Comparison of ENCODE assay signal across 36 cellular contexts in genomic region chr6:37467718-37468117, GRCh38. TPM values are rescaled to one million over a fixed set of nuclear protein-coding genes. Genes with fewer than 3 reads are reported as not detected.
A peak's percentile ranks its signal among the peaks of the same experiment; 100 is the strongest.
DNase-seq lines count a peak whose midpoint lies in the region; ATAC-seq, FAIRE-seq and TF ChIP-seq lines count a peak whose summit lies in the region.
"Had no signal": no experiment of that assay in that cellular context is flagged by ENCODE, and none has a peak within 500 bp of the region (broad histone marks: within the 10 kb centered on the region; RNA-seq: fewer than 3 reads in every experiment).

No MANE protein-coding gene starts in this region.

- H3K27ac ChIP-seq in HEK293 (ENCODE audit: extremely low read depth, low read depth, low read length) (no peak overlapping the region), K562 (ENCODE audit: extremely low read depth, low read depth, low read length) (no peak overlapping the region), endodermal cell (ENCODE audit: low read depth, low read length) (no peak overlapping the region), aorta (ENCODE audit: low read depth in 1 of 2, low read length in 2 of 2) (no peak overlapping the region)
- H3K27ac ChIP-seq: 22Rv1; A549; BLaER1; BLaER1 treated with 17β-estradiol and CSF1 and Interleukin-3, amounts not matched to agents 10 nM and 100 nM; C4-2B had no signal

- no peaks in the 10 kb centered on the region for H3K4me1 Mint-ChIP-seq in endodermal cell
- peaks cover 4% of the 10 kb centered on the region for H3K4me1 Mint-ChIP-seq in osteocyte (ENCODE audit: unreplicated experiment)
- H3K4me1 Mint-ChIP-seq: B cell, CD14-positive monocyte had no signal

- H3K4me3 ChIP-seq in HEK293 (ENCODE audit: low read depth, low read length): no peak overlapping the region
- peak overlapping the region; percentile 34 for H3K4me3 ChIP-seq in adipocyte (ENCODE audit: low read length)
- H3K4me3 ChIP-seq in K562: no peak overlapping the region
- H3K4me3 ChIP-seq in endodermal cell (ENCODE audit: low read length): peak overlapping the region; percentile 51
- no peak overlapping the region for H3K4me3 ChIP-seq in aorta (ENCODE audit: low read length in 2 of 2)
- H3K4me3 ChIP-seq: A549; BLaER1; BLaER1 treated with 17β-estradiol and CSF1 and Interleukin-3, amounts not matched to agents 10 nM and 100 nM had no signal

- no peak for TF ChIP-seq CTCF in HEK293 (tag by site-specific recombination; IDR thresholded peaks at IDR 0.05)
- no peak for TF ChIP-seq CTCF in K562 (IDR thresholded peaks at IDR 0.05 in 2 of 3, conservative IDR thresholded peaks at IDR 0.05 in 1 of 3; ENCODE audit: insufficient read depth in 2 of 3, low read depth in 1 of 3, low read length in 3 of 3)
- TF ChIP-seq CTCF in endodermal cell (conservative IDR thresholded peaks at IDR 0.05): no peak
- no peak for TF ChIP-seq CTCF in osteocyte (IDR thresholded peaks at IDR 0.05)

- no peak overlapping the region for H3K9ac ChIP-seq in adipocyte (ENCODE audit: low read length)
- H3K9ac ChIP-seq in K562 (ENCODE audit: insufficient read depth in 1 of 2, low read depth in 2 of 2, low read length in 2 of 2): no peak overlapping the region
- no peak overlapping the region for H3K9ac ChIP-seq in endodermal cell (ENCODE audit: extremely low read depth, low read length, poor library complexity, severe bottlenecking)
- H3K9ac ChIP-seq: BLaER1; BLaER1 treated with 17β-estradiol and CSF1 and Interleukin-3, amounts not matched to agents 10 nM and 100 nM had no signal

- H3K27me3 ChIP-seq in adipocyte (replicated peaks; ENCODE audit: control insufficient read depth, insufficient read depth, low read length) (no peaks in the 10 kb centered on the region), K562 (ENCODE audit: control insufficient read depth in 2 of 2, insufficient read depth in 2 of 2, low read length in 2 of 2) (no peaks in the 10 kb centered on the region), endodermal cell (ENCODE audit: control insufficient read depth, insufficient read depth, low read length, poor library complexity, severe bottlenecking) (no peaks in the 10 kb centered on the region), aorta (ENCODE audit: control insufficient read depth in 1 of 2, insufficient read depth in 2 of 2, low read length in 1 of 2) (no peaks in the 10 kb centered on the region)
- H3K27me3 ChIP-seq: BE2C; BLaER1; BLaER1 treated with 17β-estradiol and CSF1 and Interleukin-3, amounts not matched to agents 10 nM and 100 nM had no signal

- H3K4me2 ChIP-seq in K562 (ENCODE audit: insufficient read depth, low read length): no peak overlapping the region
- H3K4me2 ChIP-seq: A549; BLaER1; BLaER1 treated with 17β-estradiol and CSF1 and Interleukin-3, amounts not matched to agents 10 nM and 100 nM had no signal

- no peak overlapping the region for H3K27ac Mint-ChIP-seq in endodermal cell
- H3K27ac Mint-ChIP-seq in osteocyte (ENCODE audit: unreplicated experiment): no peak overlapping the region
- H3K27ac Mint-ChIP-seq: B cell; CD14-positive monocyte; CD4-positive, alpha-beta memory T cell; CD4-positive, alpha-beta T cell; CD4-positive, CD25-positive, alpha-beta regulatory T cell; CD8-positive, alpha-beta T cell had no signal

- H3K4me3 Mint-ChIP-seq in endodermal cell (no peak overlapping the region), osteocyte (ENCODE audit: unreplicated experiment) (no peak overlapping the region)
- H3K4me3 Mint-ChIP-seq: B cell; CD14-positive monocyte; CD4-positive, alpha-beta memory T cell; CD4-positive, alpha-beta T cell; CD4-positive, CD25-positive, alpha-beta regulatory T cell; CD8-positive, alpha-beta memory T cell; CD8-positive, alpha-beta T cell had no signal

- no peaks in the 10 kb centered on the region for H3K79me2 ChIP-seq in K562 (ENCODE audit: control insufficient read depth, insufficient read depth, low read length)

- CTCF ChIA-PET in HEK293 (lab: Yijun Ruan, JAX): interaction anchor here (0.6 to 0.9 kb wide), 5 partner anchors 60 to 514 kb away, joined by 3 to 5 read pairs (median 4); no protein-coding TSS in a partner anchor
- CTCF ChIA-PET in K562 (lab: Yijun Ruan, JAX; ENCODE audit: low intra/inter-chr PET ratio): no interaction called here

- intact Hi-C loops in K562 (cut with micrococcal nuclease) (no loop called here), aorta (cut with DNase I) (no loop called here)

- no peak for ATAC-seq in K562
- no peak for ATAC-seq in aorta (ENCODE audit: low FRiP score)
- ATAC-seq: A549; CD8-positive, alpha-beta T cell had no signal

- H3K36me3 ChIP-seq in HEK293 (ENCODE audit: control insufficient read depth in 2 of 2, insufficient read depth in 1 of 2, low read length in 2 of 2) (peaks cover 53 to 55% of the 10 kb centered on the region in 2 experiments), adipocyte (ENCODE audit: control insufficient read depth, insufficient read depth, low read length, severe bottlenecking) (peaks cover 57% of the 10 kb centered on the region), K562 (ENCODE audit: control insufficient read depth, insufficient read depth, low read length) (peaks cover 53% of the 10 kb centered on the region), endodermal cell (ENCODE audit: control insufficient read depth, insufficient read depth, low read length) (peaks cover 74% of the 10 kb centered on the region), aorta (ENCODE audit: control insufficient read depth in 1 of 2, insufficient read depth in 2 of 2, low read length in 1 of 2) (peaks cover 4 to 9% of the 10 kb centered on the region in 2 donors)

- POLR2A ChIA-PET in HEK293 (lab: Yijun Ruan, JAX) (no interaction called here), K562 (lab: Yijun Ruan, JAX) (interaction anchor here (1.0 kb wide), 1 partner anchor 12 kb away, joined by 6 read pairs; no protein-coding TSS in a partner anchor)

- TF ChIP-seq RAD21 in K562 (CRISPR knock-in tag; conservative IDR thresholded peaks at IDR 0.05 in 1 of 2, IDR thresholded peaks at IDR 0.05 in 1 of 2): no peak

- FAIRE-seq in K562 (lab: Jason Lieb, UNC): no peak
- FAIRE-seq: A204.1, A549 had no signal

- TF ChIP-seq POLR2A in K562 (conservative IDR thresholded peaks at IDR 0.05): no peak

- in situ Hi-C loops in K562 (cut with MboI): no loop called here

- TF ChIP-seq EP300 in K562 (IDR thresholded peaks at IDR 0.05; ENCODE audit: low read length): no peak

- no peak overlapping the region for H2AFZ ChIP-seq in K562 (ENCODE audit: low read depth, low read length)

- H3K9me1 ChIP-seq in K562 (ENCODE audit: control insufficient read depth, insufficient read depth, low read length): no peaks in the 10 kb centered on the region

- H3K36me3 Mint-ChIP-seq in endodermal cell (ENCODE audit: low read depth) (peaks cover 84% of the 10 kb centered on the region), osteocyte (ENCODE audit: unreplicated experiment) (peaks cover 52% of the 10 kb centered on the region)

- 0 out of 2 replicates have a peak, but pooled peaks cover 8% of the 10 kb centered on the region for H4K20me1 ChIP-seq in K562 (replicated peaks; ENCODE audit: control insufficient read depth, insufficient read depth, low read length)
- H4K20me1 ChIP-seq: BLaER1; BLaER1 treated with 17β-estradiol and CSF1 and Interleukin-3, amounts not matched to agents 10 nM and 100 nM had no signal

- no peaks in the 10 kb centered on the region for H3K4me1 ChIP-seq in HEK293 (ENCODE audit: control insufficient read depth, insufficient read depth, low read length)
- no peaks in the 10 kb centered on the region for H3K4me1 ChIP-seq in adipocyte (ENCODE audit: control insufficient read depth, insufficient read depth, low read length)
- H3K4me1 ChIP-seq in K562 (replicated peaks in 1 of 2; ENCODE audit: control insufficient read depth in 2 of 2, insufficient read depth in 2 of 2, low read length in 2 of 2): no peaks in the 10 kb centered on the region
- H3K4me1 ChIP-seq in endodermal cell (ENCODE audit: control insufficient read depth, insufficient read depth, low read length): no peaks in the 10 kb centered on the region
- no peaks in the 10 kb centered on the region for H3K4me1 ChIP-seq in aorta (ENCODE audit: control insufficient read depth in 1 of 2, insufficient read depth in 2 of 2, low read length in 2 of 2)
- H3K4me1 ChIP-seq: A549; BE2C; BLaER1; BLaER1 treated with 17β-estradiol and CSF1 and Interleukin-3, amounts not matched to agents 10 nM and 100 nM; Caco-2 had no signal

- DNase-seq in adipocyte (ENCODE audit: low read depth): no peak
- no peak for DNase-seq in K562 (ENCODE audit: extremely low read depth in 1 of 4, low spot score in 3 of 4)
- DNase-seq in endodermal cell: no peak
- DNase-seq in stimulated activated CD4-positive, alpha-beta T cell treated with anti-CD3 and anti-CD28 coated beads, Interleukin-12 subunit alpha, Interleukin-12 subunit beta, amount 100 ng/mL, for 4 hours: no peak
- no peak for DNase-seq in osteocyte (ENCODE audit: extremely low spot score, unreplicated experiment)
- no peak for DNase-seq in aorta
- no peak for DNase-seq in UCSD-AML1 (lab: John Stamatoyannopoulos, UW; ENCODE audit: unreplicated experiment)
- DNase-seq: 8988T; ACHN; AML-193; BE2C; C1 segment of cervical spinal cord; Caco-2; Calu3; CD4-positive, alpha-beta memory T cell; CD4-positive, alpha-beta T cell; CD4-positive, CD25-positive, alpha-beta regulatory T cell; CD8-positive, alpha-beta memory T cell; CD8-positive, alpha-beta T cell; COR-L47; DMS 273 treated with DMSO at 0.1 percent for 48 hours; DMS153; DMS53; DMS79; DMS79 treated with DMSO at 0.1 percent for 48 hours; DND-41; EL had no signal

- no peaks in the 10 kb centered on the region for H3K27me3 Mint-ChIP-seq in endodermal cell (ENCODE audit: insufficient read depth)
- H3K27me3 Mint-ChIP-seq in osteocyte (ENCODE audit: unreplicated experiment): no peaks in the 10 kb centered on the region
- H3K27me3 Mint-ChIP-seq: B cell; CD4-positive, alpha-beta memory T cell; CD4-positive, alpha-beta T cell; CD4-positive, CD25-positive, alpha-beta regulatory T cell; CD8-positive, alpha-beta memory T cell had no signal

- H3K9me3 Mint-ChIP-seq in endodermal cell (peaks cover 21% of the 10 kb centered on the region), osteocyte (ENCODE audit: unreplicated experiment) (no peaks in the 10 kb centered on the region)
- H3K9me3 Mint-ChIP-seq: CD8-positive, alpha-beta T cell had no signal

- no TSS peak for BruUV-seq in K562 (replicated peaks; lab: Mats Ljungman, UMichigan)

- H3K9me3 ChIP-seq in HEK293 (ENCODE audit: control insufficient read depth, insufficient read depth, low read depth, low read length) (no peaks in the 10 kb centered on the region), adipocyte (ENCODE audit: control insufficient read depth, low read length) (peaks cover 12% of the 10 kb centered on the region), K562 (replicated peaks; ENCODE audit: control insufficient read depth, insufficient read depth, low read depth, low read length) (no peaks in the 10 kb centered on the region), endodermal cell (ENCODE audit: control insufficient read depth, low read length) (peaks cover 32% of the 10 kb centered on the region), aorta (ENCODE audit: control insufficient read depth, low read length) (no peaks in the 10 kb centered on the region)
- H3K9me3 ChIP-seq: BE2C, Caco-2 had no signal

RNA-seq across cellular contexts. Expression of gene CCDC167, which starts 32.0 kb away (rescaled TPM):
- total RNA-seq in K562 (2011; cell fraction: chromatin; rRNA removed; ENCODE audit: low replicate concordance): 2.3 and 8.0 TPM in 2 replicates
- 14.3 and 16.6 TPM in 2 replicates for total RNA-seq in K562 (2011; cell fraction: nucleolus; rRNA removed)
- 11.5 and 13.2 TPM in 2 replicates for total RNA-seq in K562 (2011; cell fraction: nucleoplasm; rRNA removed)
- total RNA-seq in K562 (2014; rRNA removed) (30.8 and 43.7 TPM in 2 replicates), K562 (2014; rRNA removed; fragmentation: Illumina TruSeq; extraction: Trizol) (28.3 and 31.8 TPM in 2 replicates), K562 (2015; rRNA removed; fragmentation: Illumina TruSeq; extraction: Trizol) (36.8 and 38.6 TPM in 2 replicates), K562 (2021) (26.0 and 26.8 TPM in 2 replicates), endodermal cell (10 to 100 TPM; 60.4 to 66.1 TPM), osteocyte (22.7 and 23.0 TPM in 2 replicates), aorta (10 to 100 TPM; 11.5 to 13.9 TPM)
- polyA plus RNA-seq in K562 (2011; rRNA removed) (45.2 and 55.1 TPM in 2 replicates), K562 (2014; fragmentation: Illumina TruSeq; extraction: Trizol) (63.1 and 73.7 TPM in 2 replicates), K562 (2014; fragmentation: Nextera tagmentation; extraction: Ambion mirVana) (100 to 1,000 TPM in 1 of 2 experiments, 10 to 100 TPM in 1; 85.0 to 114 TPM), K562 (2014; rRNA removed) (40.5 and 45.9 TPM in 2 replicates), aorta (10 to 100 TPM; 15.8 to 34.1 TPM)
- polyA plus RNA-seq in K562 (2011; cell fraction: cytosol; rRNA removed): 63.9 and 67.1 TPM in 2 replicates
- 19.8 and 25.9 TPM in 2 replicates for polyA plus RNA-seq in K562 (2011; cell fraction: nucleus; rRNA removed)
- 45.2 and 53.6 TPM in 2 replicates for polyA plus RNA-seq in K562 (2012)
- 12.1 and 13.5 TPM in 2 replicates for polyA minus RNA-seq in K562 (2011; rRNA and poly(A)+ RNA removed)
- polyA minus RNA-seq in K562 (2011; cell fraction: cytosol; rRNA and poly(A)+ RNA removed): 12.3 and 12.8 TPM in 2 replicates
- 3.8 and 5.9 TPM in 2 replicates for polyA minus RNA-seq in K562 (2011; cell fraction: nucleus; rRNA and poly(A)+ RNA removed)
- polyA plus RNA-seq in endodermal cell (2013, experiment 1 of 2): 65.2 TPM
- polyA plus RNA-seq in endodermal cell (2013, experiment 2 of 2): 71.0 TPM

RNA-seq across cellular contexts. Expression of gene CMTR1, which starts 34.7 kb away (rescaled TPM):
- 145 and 164 TPM in 2 replicates for total RNA-seq in K562 (2011; cell fraction: chromatin; rRNA removed; ENCODE audit: low replicate concordance)
- total RNA-seq in K562 (2011; cell fraction: nucleolus; rRNA removed): 88.0 and 89.7 TPM in 2 replicates
- 125 and 166 TPM in 2 replicates for total RNA-seq in K562 (2011; cell fraction: nucleoplasm; rRNA removed)
- total RNA-seq in K562 (2014; rRNA removed): 43.9 and 49.9 TPM in 2 replicates
- total RNA-seq in K562 (2014; rRNA removed; fragmentation: Illumina TruSeq; extraction: Trizol): 49.5 and 50.9 TPM in 2 replicates
- 49.4 and 50.4 TPM in 2 replicates for total RNA-seq in K562 (2015; rRNA removed; fragmentation: Illumina TruSeq; extraction: Trizol)
- total RNA-seq in K562 (2021): 57.7 and 63.5 TPM in 2 replicates
- polyA plus RNA-seq in K562 (2011; rRNA removed): 42.6 and 48.8 TPM in 2 replicates
- polyA plus RNA-seq in K562 (2011; cell fraction: cytosol; rRNA removed): 26.9 and 37.2 TPM in 2 replicates
- polyA plus RNA-seq in K562 (2011; cell fraction: nucleus; rRNA removed): 178 and 187 TPM in 2 replicates
- 43.6 and 44.4 TPM in 2 replicates for polyA plus RNA-seq in K562 (2012)
- 60.3 and 61.9 TPM in 2 replicates for polyA plus RNA-seq in K562 (2014; fragmentation: Illumina TruSeq; extraction: Trizol)
- polyA plus RNA-seq in K562 (2014; fragmentation: Nextera tagmentation; extraction: Ambion mirVana): 1 to 10 TPM; 2.9 to 5.5 TPM
- 55.3 and 55.9 TPM in 2 replicates for polyA plus RNA-seq in K562 (2014; rRNA removed)
- 32.4 and 38.8 TPM in 2 replicates for polyA minus RNA-seq in K562 (2011; rRNA and poly(A)+ RNA removed)
- polyA minus RNA-seq in K562 (2011; cell fraction: cytosol; rRNA and poly(A)+ RNA removed): 14.8 and 19.9 TPM in 2 replicates
- 21.1 and 34.2 TPM in 2 replicates for polyA minus RNA-seq in K562 (2011; cell fraction: nucleus; rRNA and poly(A)+ RNA removed)
- 10 to 100 TPM; 62.0 to 91.6 TPM for total RNA-seq in endodermal cell
- 42.5 TPM for polyA plus RNA-seq in endodermal cell (2013, experiment 1 of 2)
- 40.7 TPM for polyA plus RNA-seq in endodermal cell (2013, experiment 2 of 2)
- total RNA-seq in osteocyte: 44.5 and 45.4 TPM in 2 replicates
- 10 to 100 TPM; 31.5 to 43.1 TPM for total RNA-seq in aorta
- polyA plus RNA-seq in aorta: 10 to 100 TPM in 1 of 2 donors, 1 to 10 TPM in 1; 7.8 to 33.8 TPM

Comparison
In these comparisons a context has a peak if more than half of its experiments do, and no peak if none do; other contexts are left out.
1. H3K4me3 ChIP-seq: peak in adipocyte (single experiment) and endodermal cell (single experiment); none in HEK293 (single experiment), K562 (single experiment) and aorta (0 of 2).
2. Of the 44 proteins assayed by ChIP-seq in both K562 and HEK293: peak only in K562: none; only in HEK293: SETDB1; in both: none; in neither: 43.